In genomic region chr3:23548706-23549105, GRCh38 we compare ENCODE assay signal across 18 cellular contexts.
DNase-seq lines count a peak whose midpoint lies in the region; ATAC-seq, FAIRE-seq and TF ChIP-seq lines count a peak whose summit lies in the region.
"Had no signal": no experiment of that assay in that cellular context is flagged by ENCODE, and none has a peak within 500 bp of the region (broad histone marks: within the 10 kb centered on the region; RNA-seq: fewer than 3 reads in every experiment).

No MANE protein-coding gene starts in this region.

- in situ Hi-C loops in IMR-90 (cut with MboI; ENCODE audit: low sequenced_read_pairs), result no loop called here

- H2AK9ac ChIP-seq in IMR-90 (replicated peaks; ENCODE audit: low read depth, low read length, poor library complexity), result no peak overlapping the region

- H4K5ac ChIP-seq in IMR-90 (ENCODE audit: low read depth, low read length), result no peak overlapping the region

- H3K27ac ChIP-seq in IMR-90 (ENCODE audit: insufficient read depth, low read length) (no peak overlapping the region), foreskin keratinocyte (peak overlapping the region; percentile 1), testis (no peak overlapping the region)
- H3K27ac ChIP-seq: GM23248 had no signal

- H3K23ac ChIP-seq in IMR-90 (ENCODE audit: low read depth, low read length), result no peak overlapping the region

- H3K4me1 ChIP-seq in IMR-90 (ENCODE audit: control insufficient read depth, insufficient read depth, low read length) (peaks cover 2% of the 10 kb centered on the region; the same call in 1 of the 2 replicates), foreskin keratinocyte (peaks cover 12% of the 10 kb centered on the region), testis (no peaks in the 10 kb centered on the region)

- no peak overlapping the region for H2BK15ac ChIP-seq in IMR-90 (ENCODE audit: low read depth, low read length)

- H2BK20ac ChIP-seq in IMR-90 (ENCODE audit: low read depth, low read length), result no peak overlapping the region

- no peak overlapping the region for H4K8ac ChIP-seq in IMR-90 (ENCODE audit: low read depth in 2 of 2, low read length in 2 of 2)

- dilution Hi-C loops in IMR-90 (cut with HindIII; ENCODE audit: low sequenced_read_pairs, unreplicated experiment), result no loop called here

- H3K27me3 ChIP-seq in IMR-90 (ENCODE audit: control insufficient read depth, insufficient read depth, low read length) (no peaks in the 10 kb centered on the region), bronchial epithelial cell (ENCODE audit: control insufficient read depth, insufficient read depth, low read length) (no peaks in the 10 kb centered on the region), foreskin keratinocyte (no peaks in the 10 kb centered on the region), testis (no peaks in the 10 kb centered on the region)

- intact Hi-C loops in IMR-90 (cut with micrococcal nuclease), result no loop called here
- intact Hi-C loops in testis (cut with DNase I; ENCODE audit: low total_unique reads), result no loop called here

- H3K14ac ChIP-seq in IMR-90 (replicated peaks; ENCODE audit: low read depth, low read length), result no peak overlapping the region

- CTCF ChIA-PET in IMR-90 (lab: Yijun Ruan, JAX), result no interaction called here

- H3K9me3 ChIP-seq in IMR-90 (ENCODE audit: control insufficient read depth, insufficient read depth, low read length), result no peaks in the 10 kb centered on the region
- no peaks in the 10 kb centered on the region for H3K9me3 ChIP-seq in testis
- H3K9me3 ChIP-seq: HAP-1 had no signal

- no peaks in the 10 kb centered on the region; a peak in 1 of 4 replicates for H3K79me1 ChIP-seq in IMR-90 (ENCODE audit: low read depth in 1 of 2, low read length in 2 of 2)

- no peak overlapping the region for H2AK5ac ChIP-seq in IMR-90 (ENCODE audit: low read depth, low read length)

- no peak for TF ChIP-seq RAD21 in IMR-90 (IDR thresholded peaks at IDR 0.05; ENCODE audit: low read length)

- no peak overlapping the region for H3K4ac ChIP-seq in IMR-90 (ENCODE audit: low read depth, low read length)

- no peak overlapping the region for H3K4me3 ChIP-seq in IMR-90 (ENCODE audit: insufficient read depth, low read depth, low read length)
- no peak overlapping the region for H3K4me3 ChIP-seq in bronchial epithelial cell (ENCODE audit: low read depth, low read length)
- no peak overlapping the region for H3K4me3 ChIP-seq in testis
- H3K4me3 ChIP-seq: GM23248, HAP-1, K562 had no signal

- no peak for FAIRE-seq in bronchial epithelial cell (lab: Jason Lieb, UNC)
- no peak for FAIRE-seq in frontal cortex (lab: Jason Lieb, UNC)
- FAIRE-seq: K562 had no signal

- TF ChIP-seq POLR2A in IMR-90 (IDR thresholded peaks at IDR 0.05; ENCODE audit: low read depth, low read length) (no peak), testis (IDR thresholded peaks at IDR 0.05) (no peak), GM18505 (IDR thresholded peaks at IDR 0.05; ENCODE audit: borderline replicate concordance, extremely low read depth, insufficient read depth, insufficient read length) (no peak)

- DNase-seq in IMR-90 (peak; percentile 10), bronchial epithelial cell (ENCODE audit: low read depth) (peak; percentile 40), foreskin keratinocyte (peak in 1 of 2 donors; percentile 15), testis (peak; percentile 25), NCI-H1048 (lab: John Stamatoyannopoulos, UW) (no peak), frontal cortex (ENCODE audit: low spot score in 2 of 2) (no peak)
- DNase-seq: GDM1, GM23248, NCI-H1417, NCI-H187 treated with DMSO at 0.1 percent for 48 hours, NCI-H2227 treated with DMSO at 0.1 percent for 48 hours, NCI-H524, NCI-H82, OCI-M1, SHP77 treated with DMSO at 0.1 percent for 48 hours had no signal

- H3K18ac ChIP-seq in IMR-90 (ENCODE audit: low read depth, low read length), result no peak overlapping the region

- no peaks in the 10 kb centered on the region for H3K36me3 ChIP-seq in IMR-90 (ENCODE audit: control insufficient read depth, insufficient read depth, low read length)
- no peaks in the 10 kb centered on the region for H3K36me3 ChIP-seq in bronchial epithelial cell (ENCODE audit: control insufficient read depth, insufficient read depth, low read length)
- H3K36me3 ChIP-seq in testis (ENCODE audit: low read depth, missing control alignments), result no peaks in the 10 kb centered on the region
- H3K36me3 ChIP-seq: HAP-1 had no signal

- no peak overlapping the region for H4K91ac ChIP-seq in IMR-90 (ENCODE audit: insufficient read depth, low read depth, low read length)

- H2BK120ac ChIP-seq in IMR-90 (ENCODE audit: low read depth, low read length), result no peak overlapping the region

- BruUV-seq in IMR-90 (replicated peaks; lab: Mats Ljungman, UMichigan), result no TSS peak

- no peak overlapping the region for H2BK5ac ChIP-seq in IMR-90 (ENCODE audit: low read depth, low read length, poor library complexity, severe bottlenecking)

- H2AFZ ChIP-seq in IMR-90 (replicated peaks; ENCODE audit: low read length, poor library complexity), result no peak overlapping the region
- H2AFZ ChIP-seq: GM23248 had no signal

- no peak overlapping the region for H3K56ac ChIP-seq in IMR-90 (ENCODE audit: extremely low read depth, insufficient read depth, low read length)

- TF ChIP-seq CTCF in IMR-90 (conservative IDR thresholded peaks at IDR 0.05; ENCODE audit: low read depth, low read length) (no peak), bronchial epithelial cell (IDR thresholded peaks at IDR 0.05; ENCODE audit: insufficient read depth, low read length, severe bottlenecking) (no peak), foreskin keratinocyte (conservative IDR thresholded peaks at IDR 0.05) (no peak), testis (IDR thresholded peaks at IDR 0.05) (no peak)

- no peaks in the 10 kb centered on the region for H4K20me1 ChIP-seq in IMR-90 (ENCODE audit: insufficient read depth, low read length)

- no peak overlapping the region for H3K9ac ChIP-seq in IMR-90 (ENCODE audit: low read depth, low read length)
- H3K9ac ChIP-seq: GM23248 had no signal

- POLR2A ChIA-PET in IMR-90 (lab: Charles Lee; ENCODE audit: unreplicated experiment), result no interaction called here

- peak; percentile 28 for ATAC-seq in IMR-90 (ENCODE audit: low read depth)
- peak; percentile 46 for ATAC-seq in foreskin keratinocyte
- no peak for ATAC-seq in GM18505 (IDR thresholded peaks at IDR 0.05; ENCODE audit: unreplicated experiment)
- ATAC-seq: K562 had no signal

- H3K9me1 ChIP-seq in IMR-90 (ENCODE audit: insufficient read depth, low read length), result no peaks in the 10 kb centered on the region

- H3K4me2 ChIP-seq in IMR-90 (ENCODE audit: low read depth, low read length), result no peak overlapping the region

TF ChIP-seq in IMR-90, 13 proteins besides CTCF, POLR2A, EP300 and RAD21:
- no peak for TF ChIP-seq CEBPB (IDR thresholded peaks at IDR 0.05; ENCODE audit: low read depth, low read length)
TF ChIP-seq in IMR-90: peak in this region for 0.

Comparison
In these comparisons a context has a peak if more than half of its experiments do, and no peak if none do; other contexts are left out.
1. DNase-seq: peak in IMR-90 (single experiment), bronchial epithelial cell (single experiment) and testis (single experiment); none in NCI-H1048 (single experiment) and frontal cortex (0 of 2).